1 cellular context compared by ENCODE assay signal in genomic region chr1:6578624-6579373, GRCh38.
TF ChIP-seq lines count a peak whose summit lies in the region.

No MANE protein-coding gene starts in this region.

TF ChIP-seq in HCT116, 20 proteins besides CTCF, POLR2A, EP300 and RAD21:
- TF ChIP-seq ZFX (IDR thresholded peaks at IDR 0.05) (no peak), CEBPB (IDR thresholded peaks at IDR 0.05; ENCODE audit: low read depth) (no peak), ELF1 (IDR thresholded peaks at IDR 0.05; ENCODE audit: borderline replicate concordance, low read depth) (no peak), YY1 (IDR thresholded peaks at IDR 0.05; ENCODE audit: extremely low read depth, insufficient replicate concordance, low read depth, low read length) (no peak), MAX (IDR thresholded peaks at IDR 0.05) (no peak), SP1 (IDR thresholded peaks at IDR 0.05; ENCODE audit: low read depth) (no peak), SIN3A (IDR thresholded peaks at IDR 0.05; ENCODE audit: low read depth) (no peak), REST (IDR thresholded peaks at IDR 0.05; ENCODE audit: low read depth) (no peak), EZH2phosphoT487 (IDR thresholded peaks at IDR 0.05; ENCODE audit: borderline replicate concordance) (no peak), JUND (IDR thresholded peaks at IDR 0.05) (no peak)
